In the genomic region with DNA sequence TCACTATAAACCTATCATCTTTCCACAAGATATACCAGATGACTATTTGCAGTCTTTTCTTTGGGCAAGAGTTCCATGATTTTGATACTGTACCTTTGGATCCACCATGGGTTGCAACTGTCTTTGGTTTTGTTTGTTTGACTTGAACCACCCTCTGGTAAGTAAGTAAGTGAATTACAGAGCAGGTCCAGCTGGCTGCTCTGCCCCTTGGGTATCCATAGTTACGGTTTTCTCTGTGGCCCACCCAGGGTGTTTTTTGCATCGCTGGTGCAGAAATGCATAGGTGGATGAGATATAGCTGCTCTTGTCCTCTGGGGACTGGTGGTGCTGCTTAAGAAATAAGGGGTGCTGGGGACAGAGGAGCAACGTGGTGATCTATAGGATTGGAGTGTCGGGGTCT, we compare ENCODE assay signal across 30 cellular contexts. TPM values are rescaled to one million over a fixed set of nuclear protein-coding genes. Genes with fewer than 3 reads are reported as not detected.
DNase-seq lines count a peak whose midpoint lies in the region; ATAC-seq and TF ChIP-seq lines count a peak whose summit lies in the region.
"Had no signal": no experiment of that assay in that cellular context is flagged by ENCODE, and none has a peak within 500 bp of the region (broad histone marks: within the 10 kb centered on the region; RNA-seq: fewer than 3 reads in every experiment).

No MANE protein-coding gene starts in this region.

- DNase-seq in AG09309 (ENCODE audit: low read depth) (no peak), WTC11 (ENCODE audit: low spot score) (no peak), islet precursor cell (peak; percentile 23), psoas muscle (no peak), NCI-H2029 treated with DMSO at 0.1 percent for 48 hours (lab: John Stamatoyannopoulos, UW) (no peak)
- no peak for DNase-seq in stimulated activated CD4-positive, alpha-beta T cell treated with anti-CD3 and anti-CD28 coated beads, Interleukin-2, amount 100 ng/mL, for 48 hours
- DNase-seq: activated CD4-positive, alpha-beta T cell treated with anti-CD3 and anti-CD28 coated beads for 1 hour; activated naive CD4-positive, alpha-beta T cell treated with anti-CD3 and anti-CD28 coated beads, Interleukin-2, amount 10 ng/mL, durations not matched to agents 7 days and 5 days; activated T-cell treated with anti-CD3 and anti-CD28 coated beads, Interleukin-2, amount 50 U/mL, for 72 hours; amygdala; DMS79; foreskin melanocyte; hypothalamus; lower lobe of right lung; NCI-H1048; NCI-H187 treated with DMSO at 0.1 percent for 48 hours; NCI-H446 treated with DMSO at 0.1 percent for 48 hours; small intestine; stimulated activated naive CD4-positive, alpha-beta T cell treated with Interleukin-2 at 50 U/mL for 16 hours; T-cell; thyroid gland had no signal

- H3K4me1 ChIP-seq in psoas muscle = no peaks in the 10 kb centered on the region
- H3K4me1 ChIP-seq: HAP-1, lower lobe of right lung, SJCRH30 had no signal

- H3K9me3 ChIP-seq in psoas muscle = no peaks in the 10 kb centered on the region
- H3K9me3 ChIP-seq: HAP-1, lower lobe of right lung, neutrophil, SJCRH30, thyroid gland had no signal

- intact Hi-C loops in psoas muscle (cut with DNase I) = no loop called here

- TF ChIP-seq CTCF in AG09309 (IDR thresholded peaks at IDR 0.05; ENCODE audit: control insufficient read depth, insufficient read depth, low read depth, low read length, missing control alignments) (peak; percentile 35), GM12875 (IDR thresholded peaks at IDR 0.05; ENCODE audit: borderline replicate concordance, insufficient read depth, low read depth, low read length) (0 out of 2 replicates have a peak, but pooled peaks have one; percentile 7), WTC11 (IDR thresholded peaks at IDR 0.05) (no peak), psoas muscle (IDR thresholded peaks at IDR 0.05) (no peak)

- H3K36me3 Mint-ChIP-seq in WTC11 = no peaks in the 10 kb centered on the region
- H3K36me3 Mint-ChIP-seq: activated naive CD4-positive, alpha-beta T cell treated with anti-CD3 and anti-CD28 coated beads, Interleukin-2, amount 10 ng/mL, durations not matched to agents 7 days and 5 days; T-cell had no signal

- WGBS in psoas muscle, 3 donors = 64 to 66% (median 66%) methylated on average over 4 of the region's 4 CpGs

- ATAC-seq in WTC11 (peak; percentile 71), psoas muscle (no peak), GM21529 (IDR thresholded peaks at IDR 0.05; ENCODE audit: unreplicated experiment) (no peak)
- ATAC-seq: activated T-cell treated with anti-CD3 and anti-CD28 coated beads, Interleukin-2, amount 50 U/mL, for 72 hours; lower lobe of right lung; Panc1; T-cell had no signal

- H3K27ac ChIP-seq in psoas muscle = no peak overlapping the region
- H3K27ac ChIP-seq: epithelial cell of prostate, KMS-11, lower lobe of right lung, neutrophil, SJCRH30, thyroid gland had no signal

- H3K4me3 Mint-ChIP-seq in WTC11 = no peak overlapping the region
- H3K4me3 Mint-ChIP-seq: activated naive CD4-positive, alpha-beta T cell treated with anti-CD3 and anti-CD28 coated beads, Interleukin-2, amount 10 ng/mL, durations not matched to agents 7 days and 5 days; activated T-cell treated with anti-CD3 and anti-CD28 coated beads, Interleukin-2, amount 50 U/mL, for 72 hours; T-cell had no signal

- peak overlapping the region; percentile 1; the same call in 1 of the 2 replicates for H3K27ac Mint-ChIP-seq in WTC11
- H3K27ac Mint-ChIP-seq: activated naive CD4-positive, alpha-beta T cell treated with anti-CD3 and anti-CD28 coated beads, Interleukin-2, amount 10 ng/mL, durations not matched to agents 7 days and 5 days; activated T-cell treated with anti-CD3 and anti-CD28 coated beads, Interleukin-2, amount 50 U/mL, for 72 hours; T-cell had no signal

- no peaks in the 10 kb centered on the region for H3K4me1 Mint-ChIP-seq in WTC11
- H3K4me1 Mint-ChIP-seq: activated naive CD4-positive, alpha-beta T cell treated with anti-CD3 and anti-CD28 coated beads, Interleukin-2, amount 10 ng/mL, durations not matched to agents 7 days and 5 days; T-cell had no signal

- POLR2A ChIA-PET in WTC11 (lab: Charles Lee) = no interaction called here

- H3K36me3 ChIP-seq in psoas muscle (ENCODE audit: insufficient read depth in 1 of 2, low read depth in 1 of 2) = no peaks in the 10 kb centered on the region
- H3K36me3 ChIP-seq: HAP-1, SJCRH30, thyroid gland had no signal

- H3K4me3 ChIP-seq in AG09309 (ENCODE audit: control insufficient read depth, low read depth, low read length) (no peak overlapping the region), GM12875 (ENCODE audit: low read depth, low read length) (no peak overlapping the region), psoas muscle (no peak overlapping the region)
- H3K4me3 ChIP-seq: HAP-1, lower lobe of right lung, SJCRH30, thyroid gland had no signal

- no peaks in the 10 kb centered on the region for H3K9me3 Mint-ChIP-seq in WTC11
- H3K9me3 Mint-ChIP-seq: activated naive CD4-positive, alpha-beta T cell treated with anti-CD3 and anti-CD28 coated beads, Interleukin-2, amount 10 ng/mL, durations not matched to agents 7 days and 5 days; activated T-cell treated with anti-CD3 and anti-CD28 coated beads, Interleukin-2, amount 50 U/mL, for 72 hours; T-cell had no signal

- H3K27me3 Mint-ChIP-seq in WTC11 (ENCODE audit: low read depth) = no peaks in the 10 kb centered on the region

- CTCF ChIA-PET in WTC11 (lab: Charles Lee) = interaction anchor here (0.7 to 1.4 kb wide), 5 partner anchors 8 to 316 kb away, joined by 3 to 4 read pairs (median 3); no protein-coding TSS in a partner anchor

- H3K27me3 ChIP-seq in psoas muscle (ENCODE audit: insufficient read depth in 3 of 3, low read length in 2 of 3) = no peaks in the 10 kb centered on the region
- H3K27me3 ChIP-seq: SJCRH30, thyroid gland had no signal

TF ChIP-seq in WTC11, 78 proteins besides CTCF, POLR2A, EP300 and RAD21 (continues in another document):
- TF ChIP-seq TCF7 (CRISPR knock-in tag; IDR thresholded peaks at IDR 0.05; ENCODE audit: low read depth) = no peak
- no peak for TF ChIP-seq NR2C2 (CRISPR knock-in tag; IDR thresholded peaks at IDR 0.05)
- TF ChIP-seq E2F1 (CRISPR knock-in tag; IDR thresholded peaks at IDR 0.05) = no peak
- no peak for TF ChIP-seq ETV6 (CRISPR knock-in tag; IDR thresholded peaks at IDR 0.05)
- no peak for TF ChIP-seq SMAD3 (CRISPR knock-in tag; IDR thresholded peaks at IDR 0.05; ENCODE audit: borderline replicate concordance)
- TF ChIP-seq, protein P1, sequence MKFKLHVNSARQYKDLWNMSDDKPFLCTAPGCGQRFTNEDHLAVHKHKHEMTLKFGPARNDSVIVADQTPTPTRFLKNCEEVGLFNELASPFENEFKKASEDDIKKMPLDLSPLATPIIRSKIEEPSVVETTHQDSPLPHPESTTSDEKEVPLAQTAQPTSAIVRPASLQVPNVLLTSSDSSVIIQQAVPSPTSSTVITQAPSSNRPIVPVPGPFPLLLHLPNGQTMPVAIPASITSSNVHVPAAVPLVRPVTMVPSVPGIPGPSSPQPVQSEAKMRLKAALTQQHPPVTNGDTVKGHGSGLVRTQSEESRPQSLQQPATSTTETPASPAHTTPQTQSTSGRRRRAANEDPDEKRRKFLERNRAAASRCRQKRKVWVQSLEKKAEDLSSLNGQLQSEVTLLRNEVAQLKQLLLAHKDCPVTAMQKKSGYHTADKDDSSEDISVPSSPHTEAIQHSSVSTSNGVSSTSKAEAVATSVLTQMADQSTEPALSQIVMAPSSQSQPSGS (CRISPR knock-in tag; IDR thresholded peaks at IDR 0.05; ENCODE audit: borderline replicate concordance, low read depth) = no peak
- TF ChIP-seq, protein P2, sequence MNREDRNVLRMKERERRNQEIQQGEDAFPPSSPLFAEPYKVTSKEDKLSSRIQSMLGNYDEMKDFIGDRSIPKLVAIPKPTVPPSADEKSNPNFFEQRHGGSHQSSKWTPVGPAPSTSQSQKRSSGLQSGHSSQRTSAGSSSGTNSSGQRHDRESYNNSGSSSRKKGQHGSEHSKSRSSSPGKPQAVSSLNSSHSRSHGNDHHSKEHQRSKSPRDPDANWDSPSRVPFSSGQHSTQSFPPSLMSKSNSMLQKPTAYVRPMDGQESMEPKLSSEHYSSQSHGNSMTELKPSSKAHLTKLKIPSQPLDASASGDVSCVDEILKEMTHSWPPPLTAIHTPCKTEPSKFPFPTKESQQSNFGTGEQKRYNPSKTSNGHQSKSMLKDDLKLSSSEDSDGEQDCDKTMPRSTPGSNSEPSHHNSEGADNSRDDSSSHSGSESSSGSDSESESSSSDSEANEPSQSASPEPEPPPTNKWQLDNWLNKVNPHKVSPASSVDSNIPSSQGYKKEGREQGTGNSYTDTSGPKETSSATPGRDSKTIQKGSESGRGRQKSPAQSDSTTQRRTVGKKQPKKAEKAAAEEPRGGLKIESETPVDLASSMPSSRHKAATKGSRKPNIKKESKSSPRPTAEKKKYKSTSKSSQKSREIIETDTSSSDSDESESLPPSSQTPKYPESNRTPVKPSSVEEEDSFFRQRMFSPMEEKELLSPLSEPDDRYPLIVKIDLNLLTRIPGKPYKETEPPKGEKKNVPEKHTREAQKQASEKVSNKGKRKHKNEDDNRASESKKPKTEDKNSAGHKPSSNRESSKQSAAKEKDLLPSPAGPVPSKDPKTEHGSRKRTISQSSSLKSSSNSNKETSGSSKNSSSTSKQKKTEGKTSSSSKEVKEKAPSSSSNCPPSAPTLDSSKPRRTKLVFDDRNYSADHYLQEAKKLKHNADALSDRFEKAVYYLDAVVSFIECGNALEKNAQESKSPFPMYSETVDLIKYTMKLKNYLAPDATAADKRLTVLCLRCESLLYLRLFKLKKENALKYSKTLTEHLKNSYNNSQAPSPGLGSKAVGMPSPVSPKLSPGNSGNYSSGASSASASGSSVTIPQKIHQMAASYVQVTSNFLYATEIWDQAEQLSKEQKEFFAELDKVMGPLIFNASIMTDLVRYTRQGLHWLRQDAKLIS (CRISPR knock-in tag; IDR thresholded peaks at IDR 0.05; ENCODE audit: borderline replicate concordance) = no peak
- TF ChIP-seq KAT7 (CRISPR knock-in tag; IDR thresholded peaks at IDR 0.05; ENCODE audit: borderline replicate concordance) = no peak
- no peak for TF ChIP-seq ELF4 (CRISPR knock-in tag; IDR thresholded peaks at IDR 0.05; ENCODE audit: low read depth)

RNA-seq across cellular contexts. Expression of gene CHDH, which starts 33.8 kb away (rescaled TPM):
- total RNA-seq in WTC11 (2021) = 9.5 to 11.7 TPM (median 10.6 TPM) in 3 replicates
- total RNA-seq in psoas muscle = 1 to 10 TPM; 1.8 to 6.1 (median 3.5) TPM
- polyA plus RNA-seq in psoas muscle = 1 to 10 TPM in 2 of 3 donors, under 1 TPM in 1; 0.29 to 2.0 (median 1.1) TPM

RNA-seq across cellular contexts. Expression of gene IL17RB, which starts 33.9 kb away (rescaled TPM):
- 5.3 to 6.4 TPM (median 5.6 TPM) in 3 replicates for total RNA-seq in WTC11 (2021)
- 1 to 10 TPM in 1 of 4 donors, under 1 TPM in 3; 0.34 to 1.3 (median 0.71) TPM for total RNA-seq in psoas muscle
- polyA plus RNA-seq in psoas muscle = 1 to 10 TPM in 1 of 3 donors, under 1 TPM in 2; 0.08 to 1.3 (median 0.96) TPM
- total RNA-seq: pulmonary artery endothelial cell, SJCRH30 had no signal

Comparison
In these comparisons a context has a peak if more than half of its experiments do, and no peak if none do; other contexts are left out.
1. CTCF ChIP-seq: peak in AG09309 (single experiment) and GM12875 (single experiment); none in WTC11 (single experiment) and psoas muscle (single experiment).